ENCODE assay signal across 1 cellular context in the genomic region with DNA sequence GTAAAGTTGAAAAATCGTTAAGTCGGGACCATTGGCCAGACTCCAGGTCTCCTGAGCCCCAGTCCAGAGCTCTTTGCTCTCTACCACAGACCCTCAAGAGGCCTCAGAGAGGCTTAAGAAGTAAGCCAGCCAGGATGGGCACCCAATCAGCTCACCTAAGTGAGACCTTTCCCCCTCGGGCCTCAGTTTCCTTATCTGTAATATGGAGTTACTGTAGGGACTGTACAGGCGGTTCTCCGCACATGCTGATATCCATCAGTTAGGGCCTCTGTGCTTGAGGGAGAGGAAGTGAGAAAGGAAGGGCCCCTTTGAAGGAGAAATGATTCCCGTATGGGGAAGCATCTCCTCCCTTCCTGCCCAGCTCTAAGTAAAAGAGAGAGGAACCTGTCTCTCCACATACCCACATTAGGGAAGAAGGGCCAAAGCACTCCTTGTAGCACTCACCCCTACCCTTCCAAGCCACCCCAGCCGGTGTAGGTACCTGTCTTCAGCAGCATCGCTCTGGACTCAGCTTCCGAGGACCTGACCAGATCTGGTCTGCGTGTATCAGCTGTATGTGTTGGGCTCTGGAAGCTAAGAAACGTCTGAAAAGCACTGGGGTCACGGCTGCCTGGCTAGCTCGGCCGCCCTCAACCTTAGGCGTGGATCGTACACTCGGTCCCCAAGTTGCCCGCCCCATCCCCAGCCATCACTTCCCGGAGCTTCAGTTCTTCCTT.
TF ChIP-seq lines count a peak whose summit lies in the region.

No MANE protein-coding gene starts in this region.

TF ChIP-seq in GM23338, 12 proteins besides CTCF, POLR2A, EP300 and RAD21 (continued from another document):
- TF ChIP-seq, protein P1, sequence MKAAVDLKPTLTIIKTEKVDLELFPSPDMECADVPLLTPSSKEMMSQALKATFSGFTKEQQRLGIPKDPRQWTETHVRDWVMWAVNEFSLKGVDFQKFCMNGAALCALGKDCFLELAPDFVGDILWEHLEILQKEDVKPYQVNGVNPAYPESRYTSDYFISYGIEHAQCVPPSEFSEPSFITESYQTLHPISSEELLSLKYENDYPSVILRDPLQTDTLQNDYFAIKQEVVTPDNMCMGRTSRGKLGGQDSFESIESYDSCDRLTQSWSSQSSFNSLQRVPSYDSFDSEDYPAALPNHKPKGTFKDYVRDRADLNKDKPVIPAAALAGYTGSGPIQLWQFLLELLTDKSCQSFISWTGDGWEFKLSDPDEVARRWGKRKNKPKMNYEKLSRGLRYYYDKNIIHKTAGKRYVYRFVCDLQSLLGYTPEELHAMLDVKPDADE (IDR thresholded peaks at IDR 0.05), result no peak
- no peak for TF ChIP-seq ZNF114 (CRISPR knock-in tag; IDR thresholded peaks at IDR 0.05)
- TF ChIP-seq ZNF331 (CRISPR knock-in tag; IDR thresholded peaks at IDR 0.05; ENCODE audit: low read depth), result no peak
- TF ChIP-seq CREB1 (CRISPR knock-in tag; IDR thresholded peaks at IDR 0.05; ENCODE audit: low read depth), result no peak
- TF ChIP-seq, protein P2, sequence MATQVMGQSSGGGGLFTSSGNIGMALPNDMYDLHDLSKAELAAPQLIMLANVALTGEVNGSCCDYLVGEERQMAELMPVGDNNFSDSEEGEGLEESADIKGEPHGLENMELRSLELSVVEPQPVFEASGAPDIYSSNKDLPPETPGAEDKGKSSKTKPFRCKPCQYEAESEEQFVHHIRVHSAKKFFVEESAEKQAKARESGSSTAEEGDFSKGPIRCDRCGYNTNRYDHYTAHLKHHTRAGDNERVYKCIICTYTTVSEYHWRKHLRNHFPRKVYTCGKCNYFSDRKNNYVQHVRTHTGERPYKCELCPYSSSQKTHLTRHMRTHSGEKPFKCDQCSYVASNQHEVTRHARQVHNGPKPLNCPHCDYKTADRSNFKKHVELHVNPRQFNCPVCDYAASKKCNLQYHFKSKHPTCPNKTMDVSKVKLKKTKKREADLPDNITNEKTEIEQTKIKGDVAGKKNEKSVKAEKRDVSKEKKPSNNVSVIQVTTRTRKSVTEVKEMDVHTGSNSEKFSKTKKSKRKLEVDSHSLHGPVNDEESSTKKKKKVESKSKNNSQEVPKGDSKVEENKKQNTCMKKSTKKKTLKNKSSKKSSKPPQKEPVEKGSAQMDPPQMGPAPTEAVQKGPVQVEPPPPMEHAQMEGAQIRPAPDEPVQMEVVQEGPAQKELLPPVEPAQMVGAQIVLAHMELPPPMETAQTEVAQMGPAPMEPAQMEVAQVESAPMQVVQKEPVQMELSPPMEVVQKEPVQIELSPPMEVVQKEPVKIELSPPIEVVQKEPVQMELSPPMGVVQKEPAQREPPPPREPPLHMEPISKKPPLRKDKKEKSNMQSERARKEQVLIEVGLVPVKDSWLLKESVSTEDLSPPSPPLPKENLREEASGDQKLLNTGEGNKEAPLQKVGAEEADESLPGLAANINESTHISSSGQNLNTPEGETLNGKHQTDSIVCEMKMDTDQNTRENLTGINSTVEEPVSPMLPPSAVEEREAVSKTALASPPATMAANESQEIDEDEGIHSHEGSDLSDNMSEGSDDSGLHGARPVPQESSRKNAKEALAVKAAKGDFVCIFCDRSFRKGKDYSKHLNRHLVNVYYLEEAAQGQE (IDR thresholded peaks at IDR 0.05; ENCODE audit: unreplicated experiment), result no peak
- no peak for TF ChIP-seq POLR2AphosphoS5 (IDR thresholded peaks at IDR 0.05; ENCODE audit: low read depth)
- TF ChIP-seq, protein P3, sequence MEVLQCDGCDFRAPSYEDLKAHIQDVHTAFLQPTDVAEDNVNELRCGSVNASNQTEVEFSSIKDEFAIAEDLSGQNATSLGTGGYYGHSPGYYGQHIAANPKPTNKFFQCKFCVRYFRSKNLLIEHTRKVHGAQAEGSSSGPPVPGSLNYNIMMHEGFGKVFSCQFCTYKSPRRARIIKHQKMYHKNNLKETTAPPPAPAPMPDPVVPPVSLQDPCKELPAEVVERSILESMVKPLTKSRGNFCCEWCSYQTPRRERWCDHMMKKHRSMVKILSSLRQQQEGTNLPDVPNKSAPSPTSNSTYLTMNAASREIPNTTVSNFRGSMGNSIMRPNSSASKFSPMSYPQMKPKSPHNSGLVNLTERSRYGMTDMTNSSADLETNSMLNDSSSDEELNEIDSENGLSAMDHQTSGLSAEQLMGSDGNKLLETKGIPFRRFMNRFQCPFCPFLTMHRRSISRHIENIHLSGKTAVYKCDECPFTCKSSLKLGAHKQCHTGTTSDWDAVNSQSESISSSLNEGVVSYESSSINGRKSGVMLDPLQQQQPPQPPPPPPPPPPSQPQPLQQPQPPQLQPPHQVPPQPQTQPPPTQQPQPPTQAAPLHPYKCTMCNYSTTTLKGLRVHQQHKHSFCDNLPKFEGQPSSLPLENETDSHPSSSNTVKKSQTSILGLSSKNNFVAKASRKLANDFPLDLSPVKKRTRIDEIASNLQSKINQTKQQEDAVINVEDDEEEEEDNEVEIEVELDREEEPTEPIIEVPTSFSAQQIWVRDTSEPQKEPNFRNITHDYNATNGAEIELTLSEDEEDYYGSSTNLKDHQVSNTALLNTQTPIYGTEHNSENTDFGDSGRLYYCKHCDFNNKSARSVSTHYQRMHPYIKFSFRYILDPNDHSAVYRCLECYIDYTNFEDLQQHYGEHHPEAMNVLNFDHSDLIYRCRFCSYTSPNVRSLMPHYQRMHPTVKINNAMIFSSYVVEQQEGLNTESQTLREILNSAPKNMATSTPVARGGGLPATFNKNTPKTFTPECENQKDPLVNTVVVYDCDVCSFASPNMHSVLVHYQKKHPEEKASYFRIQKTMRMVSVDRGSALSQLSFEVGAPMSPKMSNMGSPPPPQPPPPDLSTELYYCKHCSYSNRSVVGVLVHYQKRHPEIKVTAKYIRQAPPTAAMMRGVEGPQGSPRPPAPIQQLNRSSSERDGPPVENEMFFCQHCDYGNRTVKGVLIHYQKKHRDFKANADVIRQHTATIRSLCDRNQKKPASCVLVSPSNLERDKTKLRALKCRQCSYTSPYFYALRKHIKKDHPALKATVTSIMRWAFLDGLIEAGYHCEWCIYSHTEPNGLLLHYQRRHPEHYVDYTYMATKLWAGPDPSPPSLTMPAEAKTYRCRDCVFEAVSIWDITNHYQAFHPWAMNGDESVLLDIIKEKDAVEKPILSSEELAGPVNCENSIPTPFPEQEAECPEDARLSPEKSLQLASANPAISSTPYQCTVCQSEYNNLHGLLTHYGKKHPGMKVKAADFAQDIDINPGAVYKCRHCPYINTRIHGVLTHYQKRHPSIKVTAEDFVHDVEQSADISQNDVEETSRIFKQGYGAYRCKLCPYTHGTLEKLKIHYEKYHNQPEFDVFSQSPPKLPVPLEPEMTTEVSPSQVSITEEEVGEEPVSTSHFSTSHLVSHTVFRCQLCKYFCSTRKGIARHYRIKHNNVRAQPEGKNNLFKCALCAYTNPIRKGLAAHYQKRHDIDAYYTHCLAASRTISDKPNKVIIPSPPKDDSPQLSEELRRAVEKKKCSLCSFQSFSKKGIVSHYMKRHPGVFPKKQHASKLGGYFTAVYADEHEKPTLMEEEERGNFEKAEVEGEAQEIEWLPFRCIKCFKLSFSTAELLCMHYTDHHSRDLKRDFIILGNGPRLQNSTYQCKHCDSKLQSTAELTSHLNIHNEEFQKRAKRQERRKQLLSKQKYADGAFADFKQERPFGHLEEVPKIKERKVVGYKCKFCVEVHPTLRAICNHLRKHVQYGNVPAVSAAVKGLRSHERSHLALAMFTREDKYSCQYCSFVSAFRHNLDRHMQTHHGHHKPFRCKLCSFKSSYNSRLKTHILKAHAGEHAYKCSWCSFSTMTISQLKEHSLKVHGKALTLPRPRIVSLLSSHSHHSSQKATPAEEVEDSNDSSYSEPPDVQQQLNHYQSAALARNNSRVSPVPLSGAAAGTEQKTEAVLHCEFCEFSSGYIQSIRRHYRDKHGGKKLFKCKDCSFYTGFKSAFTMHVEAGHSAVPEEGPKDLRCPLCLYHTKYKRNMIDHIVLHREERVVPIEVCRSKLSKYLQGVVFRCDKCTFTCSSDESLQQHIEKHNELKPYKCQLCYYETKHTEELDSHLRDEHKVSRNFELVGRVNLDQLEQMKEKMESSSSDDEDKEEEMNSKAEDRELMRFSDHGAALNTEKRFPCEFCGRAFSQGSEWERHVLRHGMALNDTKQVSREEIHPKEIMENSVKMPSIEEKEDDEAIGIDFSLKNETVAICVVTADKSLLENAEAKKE (CRISPR knock-in tag; IDR thresholded peaks at IDR 0.05), result no peak
- no peak for TF ChIP-seq STAT1 (IDR thresholded peaks at IDR 0.05; ENCODE audit: unreplicated experiment)
- TF ChIP-seq JUNB (IDR thresholded peaks at IDR 0.05; ENCODE audit: unreplicated experiment), result no peak
- TF ChIP-seq EZH2 (IDR thresholded peaks at IDR 0.05; ENCODE audit: low read depth, unreplicated experiment), result no peak
- TF ChIP-seq EZH2phosphoT487 (IDR thresholded peaks at IDR 0.05; ENCODE audit: unreplicated experiment), result no peak
